In the genomic region with DNA sequence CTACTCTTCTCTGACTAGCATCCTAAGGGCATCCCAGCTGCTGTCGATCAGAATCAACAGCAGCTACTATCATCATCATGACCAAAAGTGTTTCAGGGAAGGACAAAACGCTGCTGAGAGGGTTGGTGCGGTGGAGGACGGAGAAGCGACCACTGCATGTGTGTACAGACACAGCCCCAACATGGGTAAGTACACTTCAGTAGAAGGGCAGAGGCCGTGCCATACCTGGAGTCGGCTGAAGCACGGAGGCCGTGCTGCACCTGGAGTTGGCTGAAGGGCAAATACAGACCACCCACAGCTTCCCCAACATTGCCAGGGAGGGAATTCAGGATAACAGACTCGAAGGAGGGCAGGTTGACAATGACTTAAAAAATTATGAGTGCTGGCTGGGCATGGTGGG, we compare ENCODE assay signal across 30 cellular contexts.
"Had no signal": no experiment of that assay in that cellular context is flagged by ENCODE, and none has a peak within 500 bp of the region (broad histone marks: within the 10 kb centered on the region; RNA-seq: fewer than 3 reads in every experiment).

No MANE protein-coding gene starts in this region.

- FAIRE-seq: endothelial cell of umbilical vein had no signal

- H3K9ac ChIP-seq: neural progenitor cell had no signal

- H3K27ac Mint-ChIP-seq: activated CD4-positive, alpha-beta memory T cell treated with anti-CD3 and anti-CD28 coated beads, Interleukin-2, amount 10 ng/mL, durations not matched to agents 7 days and 5 days; activated CD4-positive, alpha-beta T cell treated with anti-CD3 and anti-CD28 coated beads, Interleukin-2, amount 10 ng/mL, durations not matched to agents 7 days and 5 days; activated naive CD4-positive, alpha-beta T cell treated with anti-CD3 and anti-CD28 coated beads, Interleukin-2, amount 10 ng/mL, durations not matched to agents 7 days and 5 days; activated naive CD8-positive, alpha-beta T cell treated with anti-CD3 and anti-CD28 coated beads, Interleukin-2, amount 10 ng/mL, durations not matched to agents 7 days and 5 days; activated T-cell treated with anti-CD3 and anti-CD28 coated beads, Interleukin-2, amount 50 U/mL, for 24 hours; brain; effector memory CD8-positive, alpha-beta T cell; naive thymus-derived CD8-positive, alpha-beta T cell; neural progenitor cell; stimulated activated naive CD8-positive, alpha-beta T cell treated with anti-CD3 and anti-CD28 coated beads, Interleukin-15, Interleukin-2, amounts not matched to agents 100 ng/mL and 50 ng/mL, for 24 hours; WTC11 had no signal

- H3K4me3 ChIP-seq: ascending aorta, cardiac muscle cell, coronary artery, lower lobe of right lung, neural progenitor cell, thoracic aorta, upper lobe of left lung had no signal

- H3K27me3 Mint-ChIP-seq: activated CD4-positive, alpha-beta memory T cell treated with anti-CD3 and anti-CD28 coated beads, Interleukin-2, amount 10 ng/mL, durations not matched to agents 7 days and 5 days; activated CD4-positive, alpha-beta T cell treated with anti-CD3 and anti-CD28 coated beads, Interleukin-2, amount 10 ng/mL, durations not matched to agents 7 days and 5 days; activated naive CD4-positive, alpha-beta T cell treated with anti-CD3 and anti-CD28 coated beads, Interleukin-2, amount 10 ng/mL, durations not matched to agents 7 days and 5 days; activated naive CD8-positive, alpha-beta T cell treated with anti-CD3 and anti-CD28 coated beads, Interleukin-2, amount 10 ng/mL, durations not matched to agents 7 days and 5 days; activated T-cell treated with anti-CD3 and anti-CD28 coated beads, Interleukin-2, amount 50 U/mL, for 24 hours; brain; effector memory CD8-positive, alpha-beta T cell; naive thymus-derived CD8-positive, alpha-beta T cell; stimulated activated naive CD8-positive, alpha-beta T cell treated with anti-CD3 and anti-CD28 coated beads, Interleukin-15, Interleukin-2, amounts not matched to agents 100 ng/mL and 50 ng/mL, for 24 hours had no signal

- H3K9me3 Mint-ChIP-seq: activated CD4-positive, alpha-beta memory T cell treated with anti-CD3 and anti-CD28 coated beads, Interleukin-2, amount 10 ng/mL, durations not matched to agents 7 days and 5 days; activated CD4-positive, alpha-beta T cell treated with anti-CD3 and anti-CD28 coated beads, Interleukin-2, amount 10 ng/mL, durations not matched to agents 7 days and 5 days; activated naive CD4-positive, alpha-beta T cell treated with anti-CD3 and anti-CD28 coated beads, Interleukin-2, amount 10 ng/mL, durations not matched to agents 7 days and 5 days; activated naive CD8-positive, alpha-beta T cell treated with anti-CD3 and anti-CD28 coated beads, Interleukin-2, amount 10 ng/mL, durations not matched to agents 7 days and 5 days; activated T-cell treated with anti-CD3 and anti-CD28 coated beads, Interleukin-2, amount 50 U/mL, for 24 hours; effector memory CD8-positive, alpha-beta T cell; naive thymus-derived CD8-positive, alpha-beta T cell; neural progenitor cell; stimulated activated naive CD8-positive, alpha-beta T cell treated with anti-CD3 and anti-CD28 coated beads, Interleukin-15, Interleukin-2, amounts not matched to agents 100 ng/mL and 50 ng/mL, for 24 hours; WTC11 had no signal

- H3K27ac ChIP-seq: ascending aorta, cardiac muscle cell, coronary artery, lower lobe of right lung, neural progenitor cell, thoracic aorta, upper lobe of left lung had no signal

- H3K9me3 ChIP-seq: ascending aorta, lower lobe of right lung, thoracic aorta, upper lobe of left lung had no signal

- H3K4me1 ChIP-seq: lower lobe of right lung, neural progenitor cell, upper lobe of left lung had no signal

- H3K27me3 ChIP-seq: ascending aorta, cardiac muscle cell, neural progenitor cell, upper lobe of left lung had no signal

- H3K4me1 Mint-ChIP-seq: neural progenitor cell, WTC11 had no signal

- H3K4me3 Mint-ChIP-seq: activated CD4-positive, alpha-beta memory T cell treated with anti-CD3 and anti-CD28 coated beads, Interleukin-2, amount 10 ng/mL, durations not matched to agents 7 days and 5 days; activated CD4-positive, alpha-beta T cell treated with anti-CD3 and anti-CD28 coated beads, Interleukin-2, amount 10 ng/mL, durations not matched to agents 7 days and 5 days; activated naive CD4-positive, alpha-beta T cell treated with anti-CD3 and anti-CD28 coated beads, Interleukin-2, amount 10 ng/mL, durations not matched to agents 7 days and 5 days; activated naive CD8-positive, alpha-beta T cell treated with anti-CD3 and anti-CD28 coated beads, Interleukin-2, amount 10 ng/mL, durations not matched to agents 7 days and 5 days; activated T-cell treated with anti-CD3 and anti-CD28 coated beads, Interleukin-2, amount 50 U/mL, for 24 hours; brain; effector memory CD8-positive, alpha-beta T cell; naive thymus-derived CD8-positive, alpha-beta T cell; neural progenitor cell; stimulated activated naive CD8-positive, alpha-beta T cell treated with anti-CD3 and anti-CD28 coated beads, Interleukin-15, Interleukin-2, amounts not matched to agents 100 ng/mL and 50 ng/mL, for 24 hours; WTC11 had no signal

- H3K36me3 ChIP-seq: cardiac muscle cell, lower lobe of right lung, neural progenitor cell, thoracic aorta had no signal

- DNase-seq: activated CD4-positive, alpha-beta memory T cell treated with anti-CD3 and anti-CD28 coated beads, Interleukin-2, amount 10 ng/mL, durations not matched to agents 7 days and 5 days; activated CD4-positive, alpha-beta T cell treated with anti-CD3 and anti-CD28 coated beads for 1 hour; activated CD4-positive, alpha-beta T cell treated with anti-CD3 and anti-CD28 coated beads, Interleukin-2, amount 10 ng/mL, durations not matched to agents 7 days and 5 days; activated CD8-positive, alpha-beta memory T cell treated with anti-CD3 and anti-CD28 coated beads, Interleukin-2, amount 50 U/mL, for 48 hours; activated gamma-delta T cell; activated naive CD4-positive, alpha-beta T cell treated with anti-CD3 and anti-CD28 coated beads, Interleukin-2, amount 10 ng/mL, durations not matched to agents 7 days and 5 days; activated naive CD8-positive, alpha-beta T cell treated with anti-CD3 and anti-CD28 coated beads, Interleukin-2, amount 10 ng/mL, durations not matched to agents 7 days and 5 days; activated T-cell treated with anti-CD3 and anti-CD28 coated beads, Interleukin-2, amount 50 U/mL, for 24 hours; cerebellar nuclear complex; effector memory CD8-positive, alpha-beta T cell; head of caudate nucleus; hippocampal formation; kidney glomerular epithelial cell; lower lobe of right lung; mesenchymal stem cell; naive thymus-derived CD8-positive, alpha-beta T cell; right cardiac atrium; stimulated activated CD4-positive, alpha-beta T cell treated with anti-CD3 and anti-CD28 coated beads, Interleukin-2, amount 100 ng/mL, for 48 hours; T-helper 2 cell; upper lobe of left lung had no signal

- ATAC-seq: effector memory CD8-positive, alpha-beta T cell; left lobe of liver; lower lobe of right lung; naive thymus-derived CD8-positive, alpha-beta T cell; right cardiac atrium; WTC11 had no signal

- H3K4me2 ChIP-seq: neural progenitor cell had no signal
